Comparison of ENCODE assay signal across 8 cellular contexts in genomic region chr2:113173563-113174368, GRCh38. TPM values are rescaled to one million over a fixed set of nuclear protein-coding genes. Genes with fewer than 3 reads are reported as not detected.
DNase-seq lines count a peak whose midpoint lies in the region; ATAC-seq and TF ChIP-seq lines count a peak whose summit lies in the region.

TSS of gene PSD4 (plus strand) at chr2:113173971. CDS start at chr2:113182457, 8,486 bp downstream.

- no peak for TF ChIP-seq RAD21 in IMR-90 (IDR thresholded peaks at IDR 0.05; ENCODE audit: low read length)

- 58% methylated on average over 4 of the region's 14 CpGs; no CpG with 5 or more reads in 1 of the 2 experiments for WGBS in IMR-90 (ENCODE audit: extremely low coverage in 2 of 2, insufficient read length in 1 of 2), 2 experiments
- 87 to 88% methylated on average over 9 to 14 of the region's 14 CpGs for WGBS in endodermal cell (ENCODE audit: insufficient coverage in 1 of 2, insufficient read length in 1 of 2), 2 experiments

- H3K4ac ChIP-seq in IMR-90 (ENCODE audit: low read depth, low read length), result no peak within 1 kb of the TSS

- no peak within 1 kb of the TSS for H2BK15ac ChIP-seq in IMR-90 (ENCODE audit: low read depth, low read length)

- H4K5ac ChIP-seq in IMR-90 (ENCODE audit: low read depth, low read length), result no peak within 1 kb of the TSS

- H3K56ac ChIP-seq in IMR-90 (ENCODE audit: extremely low read depth, insufficient read depth, low read length), result no peak within 1 kb of the TSS

- no peak within 1 kb of the TSS for H4K91ac ChIP-seq in IMR-90 (ENCODE audit: insufficient read depth, low read depth, low read length)

- peaks cover 82% of the 10 kb centered on the region for H3K4me1 Mint-ChIP-seq in CD8-positive, alpha-beta T cell (ENCODE audit: low read depth)
- peaks cover 66% of the 10 kb centered on the region for H3K4me1 Mint-ChIP-seq in activated CD4-positive, alpha-beta T cell treated with anti-CD3 and anti-CD28 coated beads, Interleukin-2, amount 10 ng/mL, durations not matched to agents 24 days and 14 days
- peaks cover 14% of the 10 kb centered on the region for H3K4me1 Mint-ChIP-seq in endodermal cell

- H4K8ac ChIP-seq in IMR-90 (ENCODE audit: low read depth in 2 of 2, low read length in 2 of 2), result no peak within 1 kb of the TSS

- in situ Hi-C loops in IMR-90 (cut with MboI; ENCODE audit: low sequenced_read_pairs) (no loop called here), gastrocnemius medialis (cut with MboI; ENCODE audit: low sequenced_read_pairs in 4 of 4) (no loop called here)

- H3K9me3 Mint-ChIP-seq in CD8-positive, alpha-beta T cell, result peaks cover 2% of the 10 kb centered on the region
- peaks cover 8% of the 10 kb centered on the region for H3K9me3 Mint-ChIP-seq in activated CD4-positive, alpha-beta T cell treated with anti-CD3 and anti-CD28 coated beads, Interleukin-2, amount 10 ng/mL, durations not matched to agents 24 days and 14 days
- no peaks in the 10 kb centered on the region for H3K9me3 Mint-ChIP-seq in endodermal cell

- peaks cover 35% of the 10 kb centered on the region for H3K36me3 Mint-ChIP-seq in CD8-positive, alpha-beta T cell
- peaks cover 63% of the 10 kb centered on the region for H3K36me3 Mint-ChIP-seq in activated CD4-positive, alpha-beta T cell treated with anti-CD3 and anti-CD28 coated beads, Interleukin-2, amount 10 ng/mL, durations not matched to agents 24 days and 14 days (ENCODE audit: low read depth)
- H3K36me3 Mint-ChIP-seq in endodermal cell (ENCODE audit: low read depth), result no peaks in the 10 kb centered on the region

- peak within 1 kb of the TSS; percentile 87 for H3K4me3 Mint-ChIP-seq in CD8-positive, alpha-beta T cell
- peak within 1 kb of the TSS; percentile 88 for H3K4me3 Mint-ChIP-seq in activated CD4-positive, alpha-beta T cell treated with anti-CD3 and anti-CD28 coated beads, Interleukin-2, amount 10 ng/mL, durations not matched to agents 24 days and 14 days
- no peak within 1 kb of the TSS for H3K4me3 Mint-ChIP-seq in endodermal cell

- peak within 1 kb of the TSS; percentile 95 for H3K27ac Mint-ChIP-seq in CD8-positive, alpha-beta T cell
- H3K27ac Mint-ChIP-seq in activated CD4-positive, alpha-beta T cell treated with anti-CD3 and anti-CD28 coated beads, Interleukin-2, amount 10 ng/mL, durations not matched to agents 24 days and 14 days, result peak within 1 kb of the TSS; percentile 92
- H3K27ac Mint-ChIP-seq in endodermal cell, result peak within 1 kb of the TSS; percentile 75

- TF ChIP-seq CTCF in CD8-positive, alpha-beta T cell (IDR thresholded peaks at IDR 0.05), result no peak
- TF ChIP-seq CTCF in IMR-90 (conservative IDR thresholded peaks at IDR 0.05; ENCODE audit: low read depth, low read length) (no peak), endodermal cell (conservative IDR thresholded peaks at IDR 0.05) (no peak), gastrocnemius medialis (IDR thresholded peaks at IDR 0.05 in 4 of 5, conservative IDR thresholded peaks at IDR 0.05 in 1 of 5) (no peak)

- no peaks in the 10 kb centered on the region for H3K27me3 Mint-ChIP-seq in CD8-positive, alpha-beta T cell (ENCODE audit: low read depth)
- no peaks in the 10 kb centered on the region for H3K27me3 Mint-ChIP-seq in activated CD4-positive, alpha-beta T cell treated with anti-CD3 and anti-CD28 coated beads, Interleukin-2, amount 10 ng/mL, durations not matched to agents 24 days and 14 days
- peaks cover 3% of the 10 kb centered on the region for H3K27me3 Mint-ChIP-seq in endodermal cell (ENCODE audit: insufficient read depth)

- no TSS peak for BruUV-seq in IMR-90 (replicated peaks; lab: Mats Ljungman, UMichigan)

- intact Hi-C loops in CD8-positive, alpha-beta T cell (cut with DNase I, micrococcal nuclease), result loop anchor here (1.0 to 10.0 kb wide), 7 partner anchors 17 to 989 kb away; no protein-coding TSS in a partner anchor
- intact Hi-C loops in IMR-90 (cut with micrococcal nuclease), result no loop called here
- intact Hi-C loops in activated CD4-positive, alpha-beta T cell treated with anti-CD3 and anti-CD28 coated beads, Interleukin-2, amount 10 ng/mL, durations not matched to agents 24 days and 14 days (cut with micrococcal nuclease), result loop anchor here (1.0 to 10.0 kb wide), 5 partner anchors 17 to 919 kb away; partner anchors contain the start of gene ZC3H8
- intact Hi-C loops in gastrocnemius medialis (cut with DNase I; ENCODE audit: low total_unique reads), result no loop called here

- CTCF ChIA-PET in CD8-positive, alpha-beta T cell (lab: Charles Lee), result interaction anchor here (0.7 to 7.5 kb wide), 14 partner anchors 10 to 197 kb away, joined by 3 to 127 read pairs (median 6); no protein-coding TSS in a partner anchor
- CTCF ChIA-PET in IMR-90 (lab: Yijun Ruan, JAX), result no interaction called here

- peak within 1 kb of the TSS; percentile 77 for H3K27ac ChIP-seq in CD8-positive, alpha-beta T cell (ENCODE audit: low read depth, low read length)
- no peak within 1 kb of the TSS for H3K27ac ChIP-seq in IMR-90 (ENCODE audit: insufficient read depth, low read length)
- H3K27ac ChIP-seq in endodermal cell (ENCODE audit: low read depth, low read length), result no peak within 1 kb of the TSS
- no peak within 1 kb of the TSS for H3K27ac ChIP-seq in gastrocnemius medialis

- peak within 1 kb of the TSS; percentile 91 for H3K4me3 ChIP-seq in CD8-positive, alpha-beta T cell (ENCODE audit: low read depth, low read length)
- H3K4me3 ChIP-seq in IMR-90 (ENCODE audit: insufficient read depth, low read depth, low read length), result no peak within 1 kb of the TSS
- no peak within 1 kb of the TSS for H3K4me3 ChIP-seq in endodermal cell (ENCODE audit: low read length)
- peak within 1 kb of the TSS in 1 of 4 donors; percentile 24 for H3K4me3 ChIP-seq in gastrocnemius medialis

- H3K9me3 ChIP-seq in CD8-positive, alpha-beta T cell (ENCODE audit: low read length), result no peaks in the 10 kb centered on the region
- no peaks in the 10 kb centered on the region for H3K9me3 ChIP-seq in IMR-90 (ENCODE audit: control insufficient read depth, insufficient read depth, low read length)
- H3K9me3 ChIP-seq in endodermal cell (ENCODE audit: control insufficient read depth, low read length), result no peaks in the 10 kb centered on the region
- no peaks in the 10 kb centered on the region for H3K9me3 ChIP-seq in gastrocnemius medialis

- H2AK9ac ChIP-seq in IMR-90 (replicated peaks; ENCODE audit: low read depth, low read length, poor library complexity), result peak within 1 kb of the TSS; percentile 28

- H3K9ac ChIP-seq in IMR-90 (ENCODE audit: low read depth, low read length), result no peak within 1 kb of the TSS
- no peak within 1 kb of the TSS for H3K9ac ChIP-seq in endodermal cell (ENCODE audit: extremely low read depth, low read length, poor library complexity, severe bottlenecking)

- no peak within 1 kb of the TSS for H3K14ac ChIP-seq in IMR-90 (replicated peaks; ENCODE audit: low read depth, low read length)

- H3K79me1 ChIP-seq in IMR-90 (ENCODE audit: low read depth in 1 of 2, low read length in 2 of 2), result no peaks in the 10 kb centered on the region

- POLR2A ChIA-PET in CD8-positive, alpha-beta T cell (lab: Charles Lee), result interaction anchor here (0.7 to 3.3 kb wide), 14 partner anchors 8 to 719 kb away, joined by 3 to 59 read pairs (median 4); no protein-coding TSS in a partner anchor
- POLR2A ChIA-PET in IMR-90 (lab: Charles Lee; ENCODE audit: unreplicated experiment), result no interaction called here

- H2AFZ ChIP-seq in IMR-90 (replicated peaks; ENCODE audit: low read length, poor library complexity), result no peak within 1 kb of the TSS

- H2BK120ac ChIP-seq in IMR-90 (ENCODE audit: low read depth, low read length), result no peak within 1 kb of the TSS

- H3K23ac ChIP-seq in IMR-90 (ENCODE audit: low read depth, low read length), result no peak within 1 kb of the TSS

- H2BK20ac ChIP-seq in IMR-90 (ENCODE audit: low read depth, low read length), result no peak within 1 kb of the TSS

- peaks cover 8% of the 10 kb centered on the region for H3K36me3 ChIP-seq in CD8-positive, alpha-beta T cell (ENCODE audit: insufficient read depth, low read length)
- H3K36me3 ChIP-seq in IMR-90 (ENCODE audit: control insufficient read depth, insufficient read depth, low read length), result no peaks in the 10 kb centered on the region
- H3K36me3 ChIP-seq in endodermal cell (ENCODE audit: control insufficient read depth, insufficient read depth, low read length), result no peaks in the 10 kb centered on the region
- H3K36me3 ChIP-seq in gastrocnemius medialis, result no peaks in the 10 kb centered on the region

- no peak within 1 kb of the TSS for H2BK5ac ChIP-seq in IMR-90 (ENCODE audit: low read depth, low read length, poor library complexity, severe bottlenecking)

- TF ChIP-seq POLR2A in IMR-90 (IDR thresholded peaks at IDR 0.05; ENCODE audit: low read depth, low read length), result no peak
- no peak for TF ChIP-seq POLR2A in gastrocnemius medialis (IDR thresholded peaks at IDR 0.05)

- H3K4me2 ChIP-seq in IMR-90 (ENCODE audit: low read depth, low read length), result no peak within 1 kb of the TSS

- no peaks in the 10 kb centered on the region for H3K27me3 ChIP-seq in CD8-positive, alpha-beta T cell (ENCODE audit: insufficient read depth, low read length)
- H3K27me3 ChIP-seq in IMR-90 (ENCODE audit: control insufficient read depth, insufficient read depth, low read length) (peaks cover 22% of the 10 kb centered on the region), endodermal cell (ENCODE audit: control insufficient read depth, insufficient read depth, low read length, poor library complexity, severe bottlenecking) (no peaks in the 10 kb centered on the region), gastrocnemius medialis (no peaks in the 10 kb centered on the region)

- DNase-seq in CD8-positive, alpha-beta T cell, result peak; percentile 70 to 92 (median 87)
- DNase-seq in IMR-90 (no peak), endodermal cell (peak; percentile 74), gastrocnemius medialis (peak; percentile 23 to 37), amniotic stem cell (lab: John Stamatoyannopoulos, UW) (no peak), NCI-H1930 (lab: John Stamatoyannopoulos, UW) (no peak)
- peak; percentile 96 for DNase-seq in activated CD4-positive, alpha-beta T cell treated with anti-CD3 and anti-CD28 coated beads, Interleukin-2, amount 10 ng/mL, durations not matched to agents 24 days and 14 days

- dilution Hi-C loops in IMR-90 (cut with HindIII; ENCODE audit: low sequenced_read_pairs, unreplicated experiment), result no loop called here

- ATAC-seq in CD8-positive, alpha-beta T cell, result peak; percentile 75
- ATAC-seq in GM21367 (IDR thresholded peaks at IDR 0.05; ENCODE audit: unreplicated experiment), result peak; percentile 69
- no peak for ATAC-seq in IMR-90 (ENCODE audit: low read depth)
- ATAC-seq in gastrocnemius medialis, result no peak

- peaks cover 76% of the 10 kb centered on the region for H3K4me1 ChIP-seq in CD8-positive, alpha-beta T cell (ENCODE audit: insufficient read depth, low read length)
- H3K4me1 ChIP-seq in IMR-90 (ENCODE audit: control insufficient read depth, insufficient read depth, low read length) (no peaks in the 10 kb centered on the region), endodermal cell (ENCODE audit: control insufficient read depth, insufficient read depth, low read length) (no peaks in the 10 kb centered on the region), gastrocnemius medialis (no peaks in the 10 kb centered on the region)

- no peaks in the 10 kb centered on the region for H3K9me1 ChIP-seq in IMR-90 (ENCODE audit: insufficient read depth, low read length)

- no peak within 1 kb of the TSS for H2AK5ac ChIP-seq in IMR-90 (ENCODE audit: low read depth, low read length)

- no peak within 1 kb of the TSS for H3K18ac ChIP-seq in IMR-90 (ENCODE audit: low read depth, low read length)

- H4K20me1 ChIP-seq in IMR-90 (ENCODE audit: insufficient read depth, low read length), result no peaks in the 10 kb centered on the region

RNA-seq across cellular contexts. Expression of gene PSD4, which starts in this region (rescaled TPM):
- total RNA-seq in CD8-positive, alpha-beta T cell, result 10 to 100 TPM; 80.6 to 86.2 TPM
- total RNA-seq in IMR-90 (2012; rRNA removed), result 0.28 and 0.36 TPM in 2 replicates
- polyA plus RNA-seq in IMR-90 (2012; rRNA removed), result 0.55 and 0.70 TPM in 2 replicates
- polyA plus RNA-seq in IMR-90 (2012; cell fraction: cytosol; rRNA removed), result 0.48 and 0.76 TPM in 2 replicates
- 0.66 and 0.72 TPM in 2 replicates for polyA plus RNA-seq in IMR-90 (2012; cell fraction: nucleus; rRNA removed; ENCODE audit: low replicate concordance)
- total RNA-seq in activated CD4-positive, alpha-beta T cell treated with anti-CD3 and anti-CD28 coated beads, Interleukin-2, amount 10 ng/mL, durations not matched to agents 24 days and 14 days, result 268 and 278 TPM in 2 replicates
- 10 to 100 TPM in 1 of 2 donors, 1 to 10 TPM in 1; 5.2 to 13.3 TPM for total RNA-seq in endodermal cell
- polyA plus RNA-seq in endodermal cell (2013, experiment 1 of 2), result 1.6 TPM
- polyA plus RNA-seq in endodermal cell (2013, experiment 2 of 2), result 1.7 TPM
- total RNA-seq in gastrocnemius medialis, result 1 to 10 TPM in 3 of 4 donors, under 1 TPM in 1; 0.32 to 1.3 (median 1.2) TPM

Comparison
In these comparisons a context has a peak if more than half of its experiments do, and no peak if none do; other contexts are left out.
1. RNA of gene PSD4 (total RNA-seq): 268 to 278 TPM in activated CD4-positive, alpha-beta T cell treated with anti-CD3 and anti-CD28 coated beads, Interleukin-2, amount 10 ng/mL, durations not matched to agents 24 days and 14 days and 80.6 to 86.2 TPM in CD8-positive, alpha-beta T cell; 5.2 to 13.3 TPM in endodermal cell, 0.32 to 1.3 TPM in gastrocnemius medialis and 0.28 to 0.36 TPM in IMR-90; every median in the first group is over 4 times any median in the second.
2. ATAC-seq: peak in CD8-positive, alpha-beta T cell (single experiment) and GM21367 (single experiment); none in IMR-90 (single experiment) and gastrocnemius medialis (0 of 2).
3. DNase-seq: peak in CD8-positive, alpha-beta T cell (7 of 7), activated CD4-positive, alpha-beta T cell treated with anti-CD3 and anti-CD28 coated beads, Interleukin-2, amount 10 ng/mL, durations not matched to agents 24 days and 14 days (single experiment), endodermal cell (single experiment) and gastrocnemius medialis (2 of 2); none in IMR-90 (single experiment), amniotic stem cell (single experiment) and NCI-H1930 (0 of 2).
4. intact Hi-C loops: an anchor here in CD8-positive, alpha-beta T cell (1.0 to 10.0 kb wide) and activated CD4-positive, alpha-beta T cell treated with anti-CD3 and anti-CD28 coated beads, Interleukin-2, amount 10 ng/mL, durations not matched to agents 24 days and 14 days (1.0 to 10.0 kb wide); none called in IMR-90 and gastrocnemius medialis.
5. Peak in every context shown above with its lines, with median percentiles within 50 percentile points of each other: H3K27ac Mint-ChIP-seq.